ENCODE assay signal across 11 cellular contexts in genomic region chr3:59286791-59287531, GRCh38.
DNase-seq lines count a peak whose midpoint lies in the region; ATAC-seq and TF ChIP-seq lines count a peak whose summit lies in the region.
"Had no signal": no experiment of that assay in that cellular context is flagged by ENCODE, and none has a peak within 500 bp of the region (broad histone marks: within the 10 kb centered on the region; RNA-seq: fewer than 3 reads in every experiment).

No MANE protein-coding gene starts in this region.

- peaks cover 16% of the 10 kb centered on the region for H3K4me1 Mint-ChIP-seq in type B pancreatic cell (ENCODE audit: unreplicated experiment)

- DNase-seq in left cardiac atrium (peak; percentile 42), left ventricle myocardium inferior (no peak), RPMI7951 (ENCODE audit: low read depth) (peak; percentile 91), type B pancreatic cell (ENCODE audit: extremely low spot score, unreplicated experiment) (no peak), SK-N-DZ (ENCODE audit: low spot score) (no peak), ovary (no peak)
- DNase-seq: foreskin melanocyte, HCEC 1CT had no signal

- no peak for TF ChIP-seq EP300 in ovary (IDR thresholded peaks at IDR 0.05)

- H3K9me3 Mint-ChIP-seq in type B pancreatic cell = no peaks in the 10 kb centered on the region

- intact Hi-C loops in left cardiac atrium (cut with DNase I) (no loop called here), left ventricle myocardium inferior (cut with micrococcal nuclease) (no loop called here), ovary (cut with DNase I) (no loop called here)

- H3K9me3 ChIP-seq in left ventricle myocardium inferior (replicated peaks) (no peaks in the 10 kb centered on the region), ovary (no peaks in the 10 kb centered on the region)

- H3K36me3 ChIP-seq in left ventricle myocardium inferior (no peaks in the 10 kb centered on the region), ovary (no peaks in the 10 kb centered on the region)

- H3K36me3 Mint-ChIP-seq in type B pancreatic cell = no peaks in the 10 kb centered on the region

- TF ChIP-seq CTCF in left ventricle myocardium inferior (IDR thresholded peaks at IDR 0.05; ENCODE audit: borderline replicate concordance) (no peak), type B pancreatic cell (conservative IDR thresholded peaks at IDR 0.05) (no peak), ovary (IDR thresholded peaks at IDR 0.05) (no peak)

- H3K27ac ChIP-seq in left ventricle myocardium inferior (replicated peaks) (no peak overlapping the region), ovary (no peak overlapping the region)
- H3K27ac ChIP-seq: parathyroid adenoma had no signal

- H3K4me3 ChIP-seq in left ventricle myocardium inferior (no peak overlapping the region), ovary (no peak overlapping the region)

- H3K27me3 ChIP-seq in left ventricle myocardium inferior (ENCODE audit: low read depth) (no peaks in the 10 kb centered on the region), ovary (no peaks in the 10 kb centered on the region)

- no peak for TF ChIP-seq POLR2A in ovary (IDR thresholded peaks at IDR 0.05)

- H3K4me3 Mint-ChIP-seq in type B pancreatic cell = no peak overlapping the region

- H3K4me1 ChIP-seq in left ventricle myocardium inferior (peaks cover 5% of the 10 kb centered on the region), ovary (ENCODE audit: insufficient read depth) (no peaks in the 10 kb centered on the region)
- H3K4me1 ChIP-seq: parathyroid adenoma had no signal

- 70 to 83% (median 75%) methylated on average over 2 of the region's 2 CpGs for WGBS in ovary, 3 donors

- ATAC-seq in left cardiac atrium = peak; percentile 38 to 89
- peak; percentile 77 for ATAC-seq in esophagus mucosa
- ATAC-seq in HG03196 (IDR thresholded peaks at IDR 0.05; ENCODE audit: unreplicated experiment) = no peak

- H3K27ac Mint-ChIP-seq in type B pancreatic cell = peak overlapping the region; percentile 22

- H3K27me3 Mint-ChIP-seq in type B pancreatic cell = peaks cover 23% of the 10 kb centered on the region

Comparison
In these comparisons a context has a peak if more than half of its experiments do, and no peak if none do; other contexts are left out.
1. DNase-seq: peak in left cardiac atrium (single experiment) and RPMI7951 (single experiment); none in left ventricle myocardium inferior (single experiment), type B pancreatic cell (single experiment), SK-N-DZ (single experiment) and ovary (0 of 5).